25 cellular contexts compared by ENCODE assay signal in the genomic region with DNA sequence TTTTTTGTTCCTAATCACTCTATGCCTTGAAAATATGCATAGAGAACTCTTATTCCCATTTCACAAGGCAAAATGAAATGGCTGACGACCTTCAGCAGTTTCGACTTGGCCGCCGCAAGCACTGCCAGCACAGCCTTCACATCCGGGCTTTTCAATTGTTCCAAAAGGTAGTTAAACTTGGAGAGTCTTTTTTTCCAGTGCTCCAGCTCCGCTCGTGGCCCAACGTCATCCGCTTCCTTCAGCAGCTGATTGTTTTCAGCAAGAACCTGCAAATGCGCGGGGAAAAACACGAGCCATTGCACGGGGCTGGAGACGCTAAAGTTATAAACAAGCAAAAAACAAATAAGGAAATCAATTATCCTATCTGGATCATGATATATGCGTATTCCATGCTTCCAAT. TPM values are rescaled to one million over a fixed set of nuclear protein-coding genes. Genes with fewer than 3 reads are reported as not detected.
A peak's percentile ranks its signal among the peaks of the same experiment; 100 is the strongest.
DNase-seq lines count a peak whose midpoint lies in the region; ATAC-seq and TF ChIP-seq lines count a peak whose summit lies in the region.
"Had no signal": no experiment of that assay in that cellular context is flagged by ENCODE, and none has a peak within 500 bp of the region (broad histone marks: within the 10 kb centered on the region; RNA-seq: fewer than 3 reads in every experiment).

No MANE protein-coding gene starts in this region.

- no peaks in the 10 kb centered on the region for H3K36me3 ChIP-seq in tibial nerve
- H3K36me3 ChIP-seq: BE2C, BLaER1 had no signal

- no peaks in the 10 kb centered on the region for H3K27me3 ChIP-seq in tibial nerve
- H3K27me3 ChIP-seq: BE2C, BLaER1 had no signal

- H3K36me3 Mint-ChIP-seq in activated naive CD8-positive, alpha-beta T cell treated with anti-CD3 and anti-CD28 coated beads, Interleukin-2, amount 10 ng/mL, durations not matched to agents 7 days and 5 days, result no peaks in the 10 kb centered on the region
- H3K36me3 Mint-ChIP-seq in activated naive CD8-positive, alpha-beta T cell treated with anti-CD3 and anti-CD28 coated beads, Interleukin-2, amount 50 U/mL, for 24 hours (ENCODE audit: low read depth), result no peaks in the 10 kb centered on the region
- H3K36me3 Mint-ChIP-seq: CD14-positive monocyte; CD4-positive, alpha-beta memory T cell; CD4-positive, CD25-positive, alpha-beta regulatory T cell; CD8-positive, alpha-beta memory T cell had no signal

- no peaks in the 10 kb centered on the region for H3K9me3 ChIP-seq in tibial nerve
- H3K9me3 ChIP-seq: BE2C, BLaER1 had no signal

- no peak for TF ChIP-seq CTCF in tibial nerve (IDR thresholded peaks at IDR 0.05)

- H3K27ac ChIP-seq in tibial nerve, result no peak overlapping the region
- H3K27ac ChIP-seq: BLaER1 had no signal

- no peak for TF ChIP-seq EP300 in tibial nerve (IDR thresholded peaks at IDR 0.05)

- no peaks in the 10 kb centered on the region for H3K27me3 Mint-ChIP-seq in activated naive CD8-positive, alpha-beta T cell treated with anti-CD3 and anti-CD28 coated beads, Interleukin-2, amount 10 ng/mL, durations not matched to agents 7 days and 5 days
- no peaks in the 10 kb centered on the region for H3K27me3 Mint-ChIP-seq in activated naive CD8-positive, alpha-beta T cell treated with anti-CD3 and anti-CD28 coated beads, Interleukin-2, amount 50 U/mL, for 24 hours
- H3K27me3 Mint-ChIP-seq: CD4-positive, alpha-beta memory T cell; CD4-positive, CD25-positive, alpha-beta regulatory T cell; CD8-positive, alpha-beta memory T cell had no signal

- intact Hi-C loops in posterior vena cava (cut with DNase I), result no loop called here

- in situ Hi-C loops in SK-MEL-5 (cut with HindIII; ENCODE audit: low pct_unique_long_range_greater_than_20kb, low sequenced_read_pairs), result no loop called here

- 84 to 85% methylated on average over 15 of the region's 15 CpGs for WGBS in tibial nerve, 2 donors

- no peaks in the 10 kb centered on the region for H3K4me1 Mint-ChIP-seq in activated naive CD8-positive, alpha-beta T cell treated with anti-CD3 and anti-CD28 coated beads, Interleukin-2, amount 10 ng/mL, durations not matched to agents 7 days and 5 days
- no peaks in the 10 kb centered on the region for H3K4me1 Mint-ChIP-seq in activated naive CD8-positive, alpha-beta T cell treated with anti-CD3 and anti-CD28 coated beads, Interleukin-2, amount 50 U/mL, for 24 hours
- H3K4me1 Mint-ChIP-seq: CD14-positive monocyte; CD4-positive, alpha-beta memory T cell; CD4-positive, CD25-positive, alpha-beta regulatory T cell; CD8-positive, alpha-beta memory T cell had no signal

- peak overlapping the region; percentile 42 for H3K27ac Mint-ChIP-seq in activated naive CD8-positive, alpha-beta T cell treated with anti-CD3 and anti-CD28 coated beads, Interleukin-2, amount 10 ng/mL, durations not matched to agents 7 days and 5 days
- no peak overlapping the region for H3K27ac Mint-ChIP-seq in activated naive CD8-positive, alpha-beta T cell treated with anti-CD3 and anti-CD28 coated beads, Interleukin-2, amount 50 U/mL, for 24 hours
- H3K27ac Mint-ChIP-seq: CD14-positive monocyte; CD4-positive, alpha-beta memory T cell; CD4-positive, CD25-positive, alpha-beta regulatory T cell; CD8-positive, alpha-beta memory T cell had no signal

- H3K9me3 Mint-ChIP-seq in activated naive CD8-positive, alpha-beta T cell treated with anti-CD3 and anti-CD28 coated beads, Interleukin-2, amount 10 ng/mL, durations not matched to agents 7 days and 5 days, result no peaks in the 10 kb centered on the region
- no peaks in the 10 kb centered on the region for H3K9me3 Mint-ChIP-seq in activated naive CD8-positive, alpha-beta T cell treated with anti-CD3 and anti-CD28 coated beads, Interleukin-2, amount 50 U/mL, for 24 hours

- POLR2A ChIA-PET in activated naive CD8-positive, alpha-beta T cell treated with anti-CD3 and anti-CD28 coated beads, Interleukin-2, amount 10 ng/mL, durations not matched to agents 7 days and 5 days (lab: Charles Lee), result no interaction called here

- no peak overlapping the region for H3K4me3 ChIP-seq in tibial nerve
- H3K4me3 ChIP-seq: BLaER1, GM12878 had no signal

- H3K4me3 Mint-ChIP-seq in activated naive CD8-positive, alpha-beta T cell treated with anti-CD3 and anti-CD28 coated beads, Interleukin-2, amount 10 ng/mL, durations not matched to agents 7 days and 5 days, result no peak overlapping the region
- H3K4me3 Mint-ChIP-seq in activated naive CD8-positive, alpha-beta T cell treated with anti-CD3 and anti-CD28 coated beads, Interleukin-2, amount 50 U/mL, for 24 hours, result no peak overlapping the region
- H3K4me3 Mint-ChIP-seq: CD14-positive monocyte; CD4-positive, alpha-beta memory T cell; CD4-positive, CD25-positive, alpha-beta regulatory T cell; CD8-positive, alpha-beta memory T cell had no signal

- no peaks in the 10 kb centered on the region for H3K4me1 ChIP-seq in tibial nerve
- H3K4me1 ChIP-seq: BE2C, BLaER1 had no signal

- no peak for ATAC-seq in activated naive CD8-positive, alpha-beta T cell treated with anti-CD3 and anti-CD28 coated beads, Interleukin-2, amount 10 ng/mL, durations not matched to agents 7 days and 5 days (ENCODE audit: low read depth)
- ATAC-seq in activated naive CD8-positive, alpha-beta T cell treated with anti-CD3 and anti-CD28 coated beads, Interleukin-2, amount 50 U/mL, for 24 hours, result no peak
- ATAC-seq: GM12878 had no signal

- DNase-seq in activated naive CD8-positive, alpha-beta T cell treated with anti-CD3 and anti-CD28 coated beads, Interleukin-2, amount 10 ng/mL, durations not matched to agents 7 days and 5 days, result no peak
- no peak for DNase-seq in activated naive CD8-positive, alpha-beta T cell treated with anti-CD3 and anti-CD28 coated beads, Interleukin-2, amount 50 U/mL, for 24 hours
- DNase-seq in SK-MEL-5 (ENCODE audit: low read depth, low spot score), result peak; percentile 23
- DNase-seq in posterior vena cava (ENCODE audit: low spot score), result peak; percentile 66
- no peak for DNase-seq in stimulated activated CD4-positive, alpha-beta T cell treated with anti-CD3 and anti-CD28 coated beads, Interleukin-4, amount 100 ng/mL, for 4 hours
- DNase-seq in tibial nerve (ENCODE audit: low spot score in 2 of 2), result no peak
- DNase-seq: 8988T; ACHN; BE2C; C1 segment of cervical spinal cord; CD4-positive, alpha-beta memory T cell; CD4-positive, CD25-positive, alpha-beta regulatory T cell; CD8-positive, alpha-beta memory T cell; COR-L47; DMS 273 treated with DMSO at 0.1 percent for 48 hours; DMS153; DMS53; DMS79; DND-41; EL; GDM1 had no signal

- no peak for TF ChIP-seq POLR2A in tibial nerve (IDR thresholded peaks at IDR 0.05)

RNA-seq across cellular contexts. Expression of gene DNAH5, which starts 25.4 kb away (rescaled TPM):
- not detected for total RNA-seq in activated naive CD8-positive, alpha-beta T cell treated with anti-CD3 and anti-CD28 coated beads, Interleukin-2, amount 10 ng/mL, durations not matched to agents 7 days and 5 days
- total RNA-seq in SK-MEL-5 (2014; rRNA removed; shearing (Covaris generic)), result 0.11 and 0.43 TPM in 2 replicates
- 0.01 and 0.24 TPM in 2 replicates for polyA plus RNA-seq in SK-MEL-5 (2015; cell fraction: cytosol; rRNA removed)
- polyA plus RNA-seq in SK-MEL-5 (2015; cell fraction: nucleus; rRNA removed), result 0.39 TPM in 1 of 2 replicates, not detected in the other
- under 1 TPM; 0.19 to 0.57 TPM for total RNA-seq in posterior vena cava
- under 1 TPM; 0.21 to 0.60 (median 0.31) TPM for total RNA-seq in tibial nerve
- total RNA-seq: A673; CD4-positive, alpha-beta memory T cell; CD4-positive, CD25-positive, alpha-beta regulatory T cell; CD8-positive, alpha-beta memory T cell had no signal
- polyA plus RNA-seq: CD14-positive monocyte; CD4-positive, alpha-beta memory T cell; CD4-positive, CD25-positive, alpha-beta regulatory T cell; CD8-positive, alpha-beta memory T cell had no signal

Comparison
In these comparisons a context has a peak if more than half of its experiments do, and no peak if none do; other contexts are left out.
1. DNase-seq: peak in SK-MEL-5 (single experiment) and posterior vena cava (single experiment); none in activated naive CD8-positive, alpha-beta T cell treated with anti-CD3 and anti-CD28 coated beads, Interleukin-2, amount 10 ng/mL, durations not matched to agents 7 days and 5 days (single experiment), activated naive CD8-positive, alpha-beta T cell treated with anti-CD3 and anti-CD28 coated beads, Interleukin-2, amount 50 U/mL, for 24 hours (single experiment), stimulated activated CD4-positive, alpha-beta T cell treated with anti-CD3 and anti-CD28 coated beads, Interleukin-4, amount 100 ng/mL, for 4 hours (0 of 2) and tibial nerve (0 of 2).